8 cellular contexts compared by ENCODE assay signal in genomic region chr12:112125250-112125999, GRCh38. TPM values are rescaled to one million over a fixed set of nuclear protein-coding genes. Genes with fewer than 3 reads are reported as not detected.
DNase-seq lines count a peak whose midpoint lies in the region; ATAC-seq, FAIRE-seq and TF ChIP-seq lines count a peak whose summit lies in the region.

Gene TRAFD1 (plus strand): TSS chr12:112125560. CDS start chr12:112130523, 4,963 bp downstream.

- no peaks in the 10 kb centered on the region for H3K9me3 Mint-ChIP-seq in Calu3 (ENCODE audit: low read depth, unreplicated experiment)

- H3K27ac Mint-ChIP-seq in Calu3 (ENCODE audit: unreplicated experiment): peak within 1 kb of the TSS; percentile 80

- H3K4me1 Mint-ChIP-seq in Calu3 (ENCODE audit: low read depth, unreplicated experiment): peaks cover 29% of the 10 kb centered on the region

- H3K79me2 ChIP-seq in OCI-LY1 (ENCODE audit: insufficient read depth, low read length): peaks cover 5% of the 10 kb centered on the region; the same call in 1 of the 2 replicates

- intact Hi-C loops in Calu3 (cut with micrococcal nuclease; ENCODE audit: unreplicated experiment): loop anchor here (5.0 kb wide), 1 partner anchor 627 kb away; no protein-coding TSS in a partner anchor

- H2AFZ ChIP-seq in OCI-LY1 (ENCODE audit: low read length): no peak within 1 kb of the TSS

- peak within 1 kb of the TSS; percentile 82 for H3K4me3 Mint-ChIP-seq in Calu3 (ENCODE audit: low read depth, unreplicated experiment)

- H3K4me1 ChIP-seq in HUES64 (ENCODE audit: insufficient read depth, low read length) (peaks cover 13% of the 10 kb centered on the region), OCI-LY1 (ENCODE audit: insufficient read depth, low read length, severe bottlenecking) (peaks cover 35% of the 10 kb centered on the region), mesodermal cell (ENCODE audit: control insufficient read depth, insufficient read depth, low read length, poor library complexity, severe bottlenecking) (peaks cover 17% of the 10 kb centered on the region)

- peak within 1 kb of the TSS; percentile 63 for H3K9ac ChIP-seq in HUES64 (ENCODE audit: low read depth, low read length)
- H3K9ac ChIP-seq in OCI-LY1 (ENCODE audit: low read length): peak within 1 kb of the TSS; percentile 83

- CTCF ChIA-PET in Calu3 (lab: Charles Lee): interaction anchor here (1.0 to 1.7 kb wide), 3 partner anchors 9 to 17 kb away, joined by 3 to 6 read pairs (median 4); partner anchors contain the start of gene NAA25

- peaks cover 24% of the 10 kb centered on the region for H3K36me3 Mint-ChIP-seq in Calu3 (ENCODE audit: insufficient read depth, unreplicated experiment)

- H3K27me3 Mint-ChIP-seq in Calu3 (ENCODE audit: unreplicated experiment): no peaks in the 10 kb centered on the region

- peak; percentile 99 for DNase-seq in Calu3
- DNase-seq in activated CD8-positive, alpha-beta memory T cell treated with anti-CD3 and anti-CD28 coated beads, Interleukin-2, amount 50 U/mL, for 4 hours: peak; percentile 98
- DNase-seq in stimulated activated CD8-positive, alpha-beta memory T cell treated with anti-CD3 and anti-CD28 coated beads, Interleukin-15, amount 100 ng/mL, for 4 hours (ENCODE audit: low read depth in 2 of 2): peak; percentile 96 to 98

- H3F3A ChIP-seq in OCI-LY1 (ENCODE audit: insufficient read depth, low read length): 0 out of 2 replicates have a peak, but pooled peaks cover 3% of the 10 kb centered on the region

- H3K9me3 ChIP-seq in HUES64 (ENCODE audit: insufficient read depth, low read depth, low read length) (no peaks in the 10 kb centered on the region), OCI-LY1 (ENCODE audit: low read length) (no peaks in the 10 kb centered on the region), mesodermal cell (ENCODE audit: control insufficient read depth, low read length) (no peaks in the 10 kb centered on the region)

- H3K4me3 ChIP-seq in HUES64 (ENCODE audit: low read length): peak within 1 kb of the TSS; percentile 67
- H3K4me3 ChIP-seq in OCI-LY1 (ENCODE audit: low read depth, low read length, poor library complexity, severe bottlenecking): peak within 1 kb of the TSS; percentile 90
- H3K4me3 ChIP-seq in mesodermal cell (ENCODE audit: extremely low read depth, insufficient read depth, low read length, poor library complexity, severe bottlenecking): peak within 1 kb of the TSS; percentile 79

- H4K20me1 ChIP-seq in OCI-LY1 (ENCODE audit: insufficient read depth, low read length): no peaks in the 10 kb centered on the region

- no peak for TF ChIP-seq CTCF in Calu3 (IDR thresholded peaks at IDR 0.05; ENCODE audit: unreplicated experiment)
- no peak for TF ChIP-seq CTCF in OCI-LY1 (IDR thresholded peaks at IDR 0.05; ENCODE audit: low read length)

- WGBS in HUES64: under 1% methylated on average over 63 of the region's 63 CpGs
- WGBS in mesodermal cell (ENCODE audit: insufficient coverage in 2 of 2), 2 experiments: 0% methylated on average over 49 to 51 of the region's 63 CpGs

- peak; percentile 96 for FAIRE-seq in endometrium (lab: Jason Lieb, UNC)

- peak; percentile 94 for ATAC-seq in GM21447 (IDR thresholded peaks at IDR 0.05; ENCODE audit: unreplicated experiment)

- no peaks in the 10 kb centered on the region for H3K9me2 ChIP-seq in OCI-LY1 (ENCODE audit: low read depth, low read length)

- H3K36me3 ChIP-seq in HUES64 (ENCODE audit: insufficient read depth, low read length) (peaks cover 2% of the 10 kb centered on the region), OCI-LY1 (ENCODE audit: insufficient read depth, low read length) (no peaks in the 10 kb centered on the region), mesodermal cell (ENCODE audit: control insufficient read depth, insufficient read depth, low read length) (no peaks in the 10 kb centered on the region)

- H3K27me3 ChIP-seq in HUES64 (ENCODE audit: insufficient read depth, low read length) (no peaks in the 10 kb centered on the region), OCI-LY1 (ENCODE audit: insufficient read depth, low read length) (no peaks in the 10 kb centered on the region)

- peak within 1 kb of the TSS; percentile 96 for H3K4me2 ChIP-seq in OCI-LY1 (ENCODE audit: low read length)

- H3K27ac ChIP-seq in HUES64 (ENCODE audit: low read depth, low read length) (no peak within 1 kb of the TSS), OCI-LY1 (ENCODE audit: low read depth, low read length, poor library complexity, severe bottlenecking) (no peak within 1 kb of the TSS), mesodermal cell (ENCODE audit: low read depth, low read length, severe bottlenecking) (peak within 1 kb of the TSS; percentile 84)

- TSS peak; percentile 40 for BruUV-seq in Calu3 (replicated peaks; lab: Mats Ljungman, UMichigan)

RNA-seq across cellular contexts. Expression of gene TRAFD1, which starts in this region (rescaled TPM):
- total RNA-seq in Calu3 (2022): 38.8 and 40.7 TPM in 2 replicates
- polyA plus RNA-seq in HUES64 (2013, experiment 1 of 2): 21.9 TPM
- polyA plus RNA-seq in HUES64 (2013, experiment 2 of 2): 22.3 TPM
- polyA plus RNA-seq in mesodermal cell (2013, experiment 1 of 2): 31.9 TPM
- 27.9 TPM for polyA plus RNA-seq in mesodermal cell (2013, experiment 2 of 2)
